ENCODE assay signal across 9 cellular contexts in genomic region chr2:144430722-144431163, GRCh38.
DNase-seq lines count a peak whose midpoint lies in the region; ATAC-seq and TF ChIP-seq lines count a peak whose summit lies in the region.
"Had no signal": no experiment of that assay in that cellular context is flagged by ENCODE, and none has a peak within 500 bp of the region (broad histone marks: within the 10 kb centered on the region; RNA-seq: fewer than 3 reads in every experiment).

No MANE protein-coding gene starts in this region.

- no peak overlapping the region for H3K4me3 Mint-ChIP-seq in CD4-positive, alpha-beta T cell

- H3K4me3 ChIP-seq in OCI-LY1 (ENCODE audit: low read depth, low read length, poor library complexity, severe bottlenecking): peak overlapping the region; percentile 53
- no peak overlapping the region for H3K4me3 ChIP-seq in upper lobe of right lung

- H3K27me3 ChIP-seq in OCI-LY1 (ENCODE audit: insufficient read depth, low read length) (no peaks in the 10 kb centered on the region), upper lobe of right lung (no peaks in the 10 kb centered on the region)
- no peaks in the 10 kb centered on the region for H3K27me3 ChIP-seq in CD4-positive, alpha-beta T cell (ENCODE audit: control insufficient read depth, insufficient read depth, low read length)

- H3K9me3 ChIP-seq in OCI-LY1 (ENCODE audit: low read length): no peaks in the 10 kb centered on the region
- no peaks in the 10 kb centered on the region for H3K9me3 ChIP-seq in upper lobe of right lung
- H3K9me3 ChIP-seq in CD4-positive, alpha-beta T cell (ENCODE audit: control insufficient read depth, low read length): no peaks in the 10 kb centered on the region

- H3K9me3 Mint-ChIP-seq in CD4-positive, alpha-beta T cell: no peaks in the 10 kb centered on the region

- H3K27ac ChIP-seq in OCI-LY1 (ENCODE audit: low read depth, low read length, poor library complexity, severe bottlenecking): peak overlapping the region; percentile 94
- H3K27ac ChIP-seq in upper lobe of right lung: peak overlapping the region; percentile 49
- H3K27ac ChIP-seq in CD4-positive, alpha-beta T cell (ENCODE audit: low read depth, low read length): no peak overlapping the region
- H3K27ac ChIP-seq: epithelial cell of prostate had no signal

- CTCF ChIA-PET in CD4-positive, alpha-beta T cell (lab: Charles Lee): no interaction called here

- H3K4me2 ChIP-seq in OCI-LY1 (ENCODE audit: low read length): peak overlapping the region; percentile 76

- no peaks in the 10 kb centered on the region for H3K4me1 Mint-ChIP-seq in CD4-positive, alpha-beta T cell (ENCODE audit: low read depth)

- TF ChIP-seq CTCF in OCI-LY1 (IDR thresholded peaks at IDR 0.05; ENCODE audit: low read length) (no peak), upper lobe of right lung (IDR thresholded peaks at IDR 0.05) (no peak)
- no peak for TF ChIP-seq CTCF in CD4-positive, alpha-beta T cell (IDR thresholded peaks at IDR 0.05)

- peaks cover 87% of the 10 kb centered on the region for H3K4me1 ChIP-seq in OCI-LY1 (ENCODE audit: insufficient read depth, low read length, severe bottlenecking)
- H3K4me1 ChIP-seq in upper lobe of right lung: peaks cover 35% of the 10 kb centered on the region

- DNase-seq in left kidney (ENCODE audit: low read depth, low spot score): peak; percentile 84
- DNase-seq in upper lobe of right lung: no peak
- no peak for DNase-seq in NCI-H1694 treated with DMSO at 0.1 percent for 48 hours (lab: John Stamatoyannopoulos, UW)
- no peak for DNase-seq in CD4-positive, alpha-beta T cell
- no peak for DNase-seq in NCI-H1092 (lab: John Stamatoyannopoulos, UW)

- ATAC-seq in GM18867 (IDR thresholded peaks at IDR 0.05; ENCODE audit: unreplicated experiment): peak; percentile 97
- peak; percentile 95 for ATAC-seq in HG02623 (IDR thresholded peaks at IDR 0.05; ENCODE audit: unreplicated experiment)
- ATAC-seq in upper lobe of right lung: no peak
- ATAC-seq in CD4-positive, alpha-beta T cell (ENCODE audit: poor library complexity): no peak

- H3K27me3 Mint-ChIP-seq in CD4-positive, alpha-beta T cell: no peaks in the 10 kb centered on the region

- no peaks in the 10 kb centered on the region for H3K9me2 ChIP-seq in OCI-LY1 (ENCODE audit: low read depth, low read length)

- H3F3A ChIP-seq in OCI-LY1 (ENCODE audit: insufficient read depth, low read length): no peaks in the 10 kb centered on the region

- H3K36me3 ChIP-seq in OCI-LY1 (ENCODE audit: insufficient read depth, low read length) (peaks cover 27% of the 10 kb centered on the region), upper lobe of right lung (peaks cover 5% of the 10 kb centered on the region)

- intact Hi-C loops in upper lobe of right lung (cut with DNase I): no loop called here
- intact Hi-C loops in CD4-positive, alpha-beta T cell (cut with DNase I, micrococcal nuclease): no loop called here

- peak overlapping the region; percentile 70 for H3K9ac ChIP-seq in OCI-LY1 (ENCODE audit: low read length)

- POLR2A ChIA-PET in CD4-positive, alpha-beta T cell (lab: Charles Lee): no interaction called here

- 0 out of 2 replicates have a peak, but pooled peaks cover 7% of the 10 kb centered on the region for H3K79me2 ChIP-seq in OCI-LY1 (ENCODE audit: insufficient read depth, low read length)

- H3K27ac Mint-ChIP-seq in CD4-positive, alpha-beta T cell: no peak overlapping the region

- H2AFZ ChIP-seq in OCI-LY1 (ENCODE audit: low read length): no peak overlapping the region

- no peaks in the 10 kb centered on the region for H4K20me1 ChIP-seq in OCI-LY1 (ENCODE audit: insufficient read depth, low read length)

- no peaks in the 10 kb centered on the region for H3K36me3 Mint-ChIP-seq in CD4-positive, alpha-beta T cell (ENCODE audit: low read depth)

Comparison
In these comparisons a context has a peak if more than half of its experiments do, and no peak if none do; other contexts are left out.
1. ATAC-seq: peak in GM18867 (single experiment) and HG02623 (single experiment); none in upper lobe of right lung (single experiment) and CD4-positive, alpha-beta T cell (single experiment).